ENCODE assay signal across 8 cellular contexts in the genomic region with DNA sequence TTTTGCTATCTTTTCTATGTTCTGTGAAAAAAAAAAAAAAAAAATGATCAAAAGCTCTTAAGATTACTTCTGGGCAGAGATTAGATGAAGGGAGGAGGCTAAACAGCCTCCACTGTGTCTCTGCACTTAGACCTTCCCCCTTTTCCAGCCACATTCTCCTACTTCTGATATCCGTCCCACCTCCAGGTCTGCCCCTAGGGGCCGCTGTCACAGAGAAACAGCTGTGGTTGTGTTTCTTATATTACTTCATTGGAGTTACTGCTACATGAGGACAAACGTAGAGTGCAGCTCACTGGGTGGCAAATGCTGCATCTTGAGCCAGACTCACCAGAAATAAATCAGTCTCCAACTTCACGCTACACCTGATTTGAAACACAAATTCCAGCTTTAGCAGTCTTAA.
DNase-seq lines count a peak whose midpoint lies in the region; ATAC-seq and TF ChIP-seq lines count a peak whose summit lies in the region.

No MANE protein-coding gene starts in this region.

- intact Hi-C loops in thyroid gland (cut with DNase I): no loop called here

- no peaks in the 10 kb centered on the region for H3K4me1 ChIP-seq in thyroid gland

- 48 to 58% methylated on average over 4 of the region's 4 CpGs for WGBS in thyroid gland, 2 donors

- H3K27me3 ChIP-seq in thyroid gland: no peaks in the 10 kb centered on the region

- peak; percentile 79 for ATAC-seq in GM18907 (IDR thresholded peaks at IDR 0.05; ENCODE audit: unreplicated experiment)
- peak; percentile 87 for ATAC-seq in HG03159 (IDR thresholded peaks at IDR 0.05; ENCODE audit: unreplicated experiment)

- H3K9me3 ChIP-seq in thyroid gland: no peaks in the 10 kb centered on the region

- no peaks in the 10 kb centered on the region for H3K36me3 ChIP-seq in thyroid gland

- TF ChIP-seq POLR2A in thyroid gland (IDR thresholded peaks at IDR 0.05): no peak

- H3K4me3 ChIP-seq in fibroblast of the aortic adventitia (ENCODE audit: low read depth, low read length) (no peak overlapping the region), thyroid gland (replicated peaks in 1 of 3) (no peak overlapping the region)

- H3K27ac ChIP-seq in thyroid gland: peak overlapping the region in 1 of 3 donors; percentile 34

- DNase-seq in COLO829 (ENCODE audit: low spot score) (peak; percentile 1), SK-N-DZ (ENCODE audit: low spot score) (peak; percentile 19), fibroblast of the aortic adventitia (ENCODE audit: low read depth) (peak; percentile 10), thyroid gland (peak; percentile 17 to 52), midbrain (lab: John Stamatoyannopoulos, UW) (no peak), OCI-M2 (lab: John Stamatoyannopoulos, UW; ENCODE audit: unreplicated experiment) (no peak)

- TF ChIP-seq CTCF in fibroblast of the aortic adventitia (IDR thresholded peaks at IDR 0.05; ENCODE audit: insufficient read depth, low read length) (peak; percentile 56), thyroid gland (IDR thresholded peaks at IDR 0.05) (peak in 3 of 6 experiments; percentile 40 to 52 (median 45))

Comparison
In these comparisons a context has a peak if more than half of its experiments do, and no peak if none do; other contexts are left out.
1. DNase-seq: peak in COLO829 (single experiment), SK-N-DZ (single experiment), fibroblast of the aortic adventitia (single experiment) and thyroid gland (2 of 2); none in midbrain (single experiment) and OCI-M2 (single experiment).